ENCODE assay signal across 14 cellular contexts in genomic region chr5:90437663-90438062, GRCh38.
DNase-seq lines count a peak whose midpoint lies in the region; ATAC-seq and TF ChIP-seq lines count a peak whose summit lies in the region.
"Had no signal": no experiment of that assay in that cellular context is flagged by ENCODE, and none has a peak within 500 bp of the region (broad histone marks: within the 10 kb centered on the region; RNA-seq: fewer than 3 reads in every experiment).

No MANE protein-coding gene starts in this region.

- ATAC-seq in SK-N-SH treated with all-trans-retinoic acid at 6 μM for 48 hours (no peak), HG02678 (IDR thresholded peaks at IDR 0.05; ENCODE audit: unreplicated experiment) (no peak)

- DNase-seq in DMS 273 (lab: John Stamatoyannopoulos, UW; ENCODE audit: unreplicated experiment) = peak; percentile 28
- DNase-seq in DMS79 (lab: John Stamatoyannopoulos, UW) = peak; percentile 82
- peak; percentile 18 to 80 for DNase-seq in NCI-H524 (lab: John Stamatoyannopoulos, UW)
- DNase-seq in NCI-H226 = no peak
- no peak for DNase-seq in effector CD8-positive, alpha-beta T cell (lab: John Stamatoyannopoulos, UW)
- DNase-seq: C1 segment of cervical spinal cord; Calu3; CD4-positive, alpha-beta T cell; DMS153; GF-D8; HCEC 1CT; HFFc6 had no signal

TF ChIP-seq in SK-N-SH treated with all-trans-retinoic acid at 6 μM for 48 hours, 23 proteins besides CTCF, POLR2A, EP300 and RAD21:
- TF ChIP-seq ZC3H10 (CRISPR knock-in tag; IDR thresholded peaks at IDR 0.05) (no peak), ARNTL (CRISPR knock-in tag; IDR thresholded peaks at IDR 0.05; ENCODE audit: borderline replicate concordance, low read depth) (no peak), TCF4 (CRISPR knock-in tag; IDR thresholded peaks at IDR 0.05; ENCODE audit: borderline replicate concordance) (peak; percentile 96), BACH2 (CRISPR knock-in tag; IDR thresholded peaks at IDR 0.05; ENCODE audit: borderline replicate concordance) (no peak), RARB (CRISPR knock-in tag; IDR thresholded peaks at IDR 0.05) (no peak), TSHZ2 (CRISPR knock-in tag; IDR thresholded peaks at IDR 0.05) (peak; percentile 84; the same call in 1 of the 2 replicates), ZNF8 (CRISPR knock-in tag; IDR thresholded peaks at IDR 0.05) (peak; percentile 40; the same call in 1 of the 2 replicates), ISL1 (CRISPR knock-in tag; IDR thresholded peaks at IDR 0.05) (peak; percentile 87), CSDC2 (CRISPR knock-in tag; IDR thresholded peaks at IDR 0.05) (no peak), CREB5 (CRISPR knock-in tag; IDR thresholded peaks at IDR 0.05; ENCODE audit: low read depth) (no peak), ESRRG (CRISPR knock-in tag; IDR thresholded peaks at IDR 0.05) (no peak), PATZ1 (CRISPR knock-in tag; IDR thresholded peaks at IDR 0.05; ENCODE audit: borderline replicate concordance) (no peak), POU6F1 (CRISPR knock-in tag; IDR thresholded peaks at IDR 0.05; ENCODE audit: borderline replicate concordance, low read depth) (no peak), CSRNP3 (CRISPR knock-in tag; IDR thresholded peaks at IDR 0.05) (peak; percentile 80), ZFP3 (CRISPR knock-in tag; IDR thresholded peaks at IDR 0.05) (no peak), ZNF70 (CRISPR knock-in tag; IDR thresholded peaks at IDR 0.05) (0 out of 2 replicates have a peak, but pooled peaks have one; percentile 18), GLIS3 (CRISPR knock-in tag; IDR thresholded peaks at IDR 0.05) (no peak; the same call in 1 of the 2 replicates), TOX (CRISPR knock-in tag; IDR thresholded peaks at IDR 0.05; ENCODE audit: borderline replicate concordance) (no peak), OSR1 (CRISPR knock-in tag; IDR thresholded peaks at IDR 0.05) (no peak), ZFP30 (CRISPR knock-in tag; IDR thresholded peaks at IDR 0.05) (no peak), ZNF565 (CRISPR knock-in tag; conservative IDR thresholded peaks at IDR 0.05; ENCODE audit: low read depth) (no peak), SNAI2 (CRISPR knock-in tag; IDR thresholded peaks at IDR 0.05) (0 out of 2 replicates have a peak, but pooled peaks have one; percentile 66), PPARA (CRISPR knock-in tag; IDR thresholded peaks at IDR 0.05; ENCODE audit: borderline replicate concordance) (no peak)
TF ChIP-seq in SK-N-SH treated with all-trans-retinoic acid at 6 μM for 48 hours: peak in this region for 7.

Comparison
In these comparisons a context has a peak if more than half of its experiments do, and no peak if none do; other contexts are left out.
1. DNase-seq: peak in DMS 273 (single experiment), DMS79 (single experiment) and NCI-H524 (2 of 2); none in NCI-H226 (single experiment) and effector CD8-positive, alpha-beta T cell (single experiment).